ENCODE assay signal across 30 cellular contexts in genomic region chr7:54747234-54747633, GRCh38.
"Had no signal": no experiment of that assay in that cellular context is flagged by ENCODE, and none has a peak within 500 bp of the region (broad histone marks: within the 10 kb centered on the region; RNA-seq: fewer than 3 reads in every experiment).

No MANE protein-coding gene starts in this region.

- H3K27me3 Mint-ChIP-seq: naive thymus-derived CD4-positive, alpha-beta T cell; stimulated activated memory B cell treated with anti-CD40 and anti-IgM and Interleukin-4, amounts not matched to agents 10 μg/mL and 1 μg/mL and 100 μg/mL, for 72 hours; stimulated activated naive CD8-positive, alpha-beta T cell treated with anti-CD3 and anti-CD28 coated beads, Interleukin-15, amount 100 ng/mL, for 72 hours had no signal

- ATAC-seq: naive thymus-derived CD4-positive, alpha-beta T cell; natural killer cell; pancreas; psoas muscle; right cardiac atrium; sciatic nerve; stimulated activated memory B cell treated with anti-CD40 and anti-IgM and Interleukin-4, amounts not matched to agents 10 μg/mL and 1 μg/mL and 100 μg/mL, for 72 hours; stimulated activated naive CD8-positive, alpha-beta T cell treated with anti-CD3 and anti-CD28 coated beads, Interleukin-15, amount 100 ng/mL, for 72 hours; stimulated activated naive CD8-positive, alpha-beta T cell treated with anti-CD3 and anti-CD28 coated beads, Interleukin-15, Interleukin-2, amounts not matched to agents 100 U/mL and 50 U/mL, for 24 hours had no signal

- DNase-seq: naive thymus-derived CD4-positive, alpha-beta T cell; natural killer cell; nucleus accumbens; pancreas; psoas muscle; right cardiac atrium; spleen; stimulated activated CD4-positive, alpha-beta T cell treated with anti-CD3 and anti-CD28 coated beads, Interleukin-12 subunit alpha, Interleukin-12 subunit beta, amount 100 ng/mL, for 4 hours; stimulated activated CD4-positive, alpha-beta T cell treated with anti-CD3 and anti-CD28 coated beads, Interleukin-1b, Interleukin-23, amount 100 ng/mL, for 48 hours; stimulated activated CD4-positive, alpha-beta T cell treated with anti-CD3 and anti-CD28 coated beads, Interleukin-4, amount 100 ng/mL, for 1 hour; stimulated activated CD4-positive, alpha-beta T cell treated with anti-CD3 and anti-CD28 coated beads, Interleukin-4, amount 100 ng/mL, for 4 hours; stimulated activated CD8-positive, alpha-beta memory T cell treated with anti-CD3 and anti-CD28 coated beads, Interleukin-4, amount 100 ng/mL, for 48 hours; stimulated activated naive CD4-positive, alpha-beta T cell; stimulated activated naive CD8-positive, alpha-beta T cell treated with anti-CD3 and anti-CD28 coated beads, Interleukin-15, amount 100 ng/mL, for 72 hours; stimulated activated naive CD8-positive, alpha-beta T cell treated with anti-CD3 and anti-CD28 coated beads, Interleukin-15, Interleukin-2, amounts not matched to agents 100 U/mL and 50 U/mL, for 24 hours; substantia nigra; testis; tibial artery; transverse colon; upper lobe of left lung had no signal

- H3K4me3 Mint-ChIP-seq: naive thymus-derived CD4-positive, alpha-beta T cell; natural killer cell; nephron; neural crest cell; stimulated activated memory B cell treated with anti-CD40 and anti-IgM and Interleukin-4, amounts not matched to agents 10 μg/mL and 1 μg/mL and 100 μg/mL, for 72 hours; stimulated activated naive CD8-positive, alpha-beta T cell treated with anti-CD3 and anti-CD28 coated beads, Interleukin-15, amount 100 ng/mL, for 72 hours had no signal

- H3K36me3 Mint-ChIP-seq: natural killer cell had no signal

- H3K27me3 ChIP-seq: neutrophil, pancreas, spleen, suprapubic skin, testis, tibial artery, transverse colon, upper lobe of left lung, vagina had no signal

- FAIRE-seq: pancreas, urothelium cell line had no signal

- H3K4me1 ChIP-seq: pancreas, psoas muscle, spleen, suprapubic skin, testis, tibial artery, transverse colon, upper lobe of left lung, vagina had no signal

- H3K9me3 ChIP-seq: neutrophil, pancreas, psoas muscle, spleen, suprapubic skin, testis, tibial artery, transverse colon, upper lobe of left lung, vagina had no signal

- H3K4me3 ChIP-seq: pancreas, psoas muscle, skin epidermis, smooth muscle cell, spleen, suprapubic skin, testis, tibial artery, transverse colon, upper lobe of left lung, vagina had no signal

- H3K4me1 Mint-ChIP-seq: nephron; neural crest cell; stimulated activated memory B cell treated with anti-CD40 and anti-IgM and Interleukin-4, amounts not matched to agents 10 μg/mL and 1 μg/mL and 100 μg/mL, for 72 hours; stimulated activated naive CD8-positive, alpha-beta T cell treated with anti-CD3 and anti-CD28 coated beads, Interleukin-15, amount 100 ng/mL, for 72 hours had no signal

- H3K4me2 ChIP-seq: smooth muscle cell had no signal

- H3K9me3 Mint-ChIP-seq: natural killer cell; nephron; neural crest cell; stimulated activated memory B cell treated with anti-CD40 and anti-IgM and Interleukin-4, amounts not matched to agents 10 μg/mL and 1 μg/mL and 100 μg/mL, for 72 hours; stimulated activated naive CD8-positive, alpha-beta T cell treated with anti-CD3 and anti-CD28 coated beads, Interleukin-15, amount 100 ng/mL, for 72 hours had no signal

- H3K27ac ChIP-seq: neutrophil, pancreas, psoas muscle, skin epidermis, spleen, suprapubic skin, testis, tibial artery, transverse colon, upper lobe of left lung, vagina had no signal

- H3K27ac Mint-ChIP-seq: naive thymus-derived CD4-positive, alpha-beta T cell; natural killer cell; nephron; stimulated activated memory B cell treated with anti-CD40 and anti-IgM and Interleukin-4, amounts not matched to agents 10 μg/mL and 1 μg/mL and 100 μg/mL, for 72 hours had no signal
